Comparison of ENCODE assay signal across 27 cellular contexts in the genomic region with DNA sequence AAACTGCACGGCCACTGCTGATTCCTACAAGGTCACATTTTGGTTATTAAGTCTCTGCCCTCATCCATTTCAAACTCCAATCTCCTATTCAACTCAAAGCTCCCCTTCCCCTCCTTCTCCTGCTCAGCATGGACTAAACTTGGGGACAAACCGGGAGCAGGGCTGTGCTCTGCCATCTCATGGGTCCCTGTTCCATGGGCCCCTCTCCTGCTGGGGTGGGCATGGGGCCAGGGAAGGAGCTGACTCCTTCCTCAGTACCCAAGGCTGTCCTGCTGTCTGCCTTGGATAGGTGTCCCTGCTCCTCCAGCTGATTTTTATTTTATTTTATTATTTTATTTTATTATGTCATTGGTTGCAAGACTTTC. TPM values are rescaled to one million over a fixed set of nuclear protein-coding genes. Genes with fewer than 3 reads are reported as not detected.
DNase-seq lines count a peak whose midpoint lies in the region; ATAC-seq, FAIRE-seq and TF ChIP-seq lines count a peak whose summit lies in the region.
"Had no signal": no experiment of that assay in that cellular context is flagged by ENCODE, and none has a peak within 500 bp of the region (broad histone marks: within the 10 kb centered on the region; RNA-seq: fewer than 3 reads in every experiment).

No MANE protein-coding gene starts in this region.

- no peak for TF ChIP-seq POLR2A in right lobe of liver (IDR thresholded peaks at IDR 0.05)
- no peak for TF ChIP-seq POLR2A in HepG2 (IDR thresholded peaks at IDR 0.05; ENCODE audit: insufficient read depth in 1 of 2, low read depth in 2 of 2, low read length in 2 of 2)
- TF ChIP-seq POLR2A in breast epithelium (IDR thresholded peaks at IDR 0.05), result no peak

- 86% methylated on average over 1 of the region's 2 CpGs for whole genome bisulfite sequencing in right lobe of liver (ENCODE audit: insufficient coverage, low coverage, low lambda C conversion rate, missing lambda C conversion rate)
- WGBS in HepG2 (ENCODE audit: low lambda C conversion rate), result 0% methylated on average over 2 of the region's 2 CpGs

- TF ChIP-seq EP300 in HepG2 (IDR thresholded peaks at IDR 0.05; ENCODE audit: low read depth in 2 of 2, low read length in 2 of 2), result no peak
- no peak for TF ChIP-seq EP300 in HepG2 (CRISPR knock-in tag; IDR thresholded peaks at IDR 0.05; ENCODE audit: borderline replicate concordance)

- H3K36me3 Mint-ChIP-seq in activated T-cell treated with anti-CD3 and anti-CD28 coated beads, Interleukin-2, amount 50 U/mL, for 24 hours (ENCODE audit: low read depth), result no peaks in the 10 kb centered on the region
- H3K36me3 Mint-ChIP-seq: CD14-positive monocyte; CD8-positive, alpha-beta memory T cell had no signal

- no peaks in the 10 kb centered on the region for H3K36me3 ChIP-seq in right lobe of liver
- H3K36me3 ChIP-seq in HepG2 (replicated peaks in 1 of 2; ENCODE audit: control insufficient read depth in 1 of 2, insufficient read depth in 2 of 2, low read length in 2 of 2), result no peaks in the 10 kb centered on the region
- no peaks in the 10 kb centered on the region for H3K36me3 ChIP-seq in kidney (ENCODE audit: control insufficient read depth in 1 of 2, insufficient read depth in 2 of 2, low read length in 2 of 2)
- no peaks in the 10 kb centered on the region for H3K36me3 ChIP-seq in upper lobe of right lung
- H3K36me3 ChIP-seq in breast epithelium, result no peaks in the 10 kb centered on the region
- H3K36me3 ChIP-seq: BE2C; BLaER1 treated with 17β-estradiol and CSF1 and Interleukin-3, amounts not matched to agents 10 nM and 100 nM; HAP-1 had no signal

- H3K4me1 ChIP-seq in right lobe of liver, result no peaks in the 10 kb centered on the region
- H3K4me1 ChIP-seq in HepG2 (ENCODE audit: insufficient read depth, low read length), result no peaks in the 10 kb centered on the region
- no peaks in the 10 kb centered on the region for H3K4me1 ChIP-seq in kidney (ENCODE audit: control insufficient read depth in 1 of 2, insufficient read depth in 1 of 2, low read depth in 1 of 2, low read length in 2 of 2)
- no peaks in the 10 kb centered on the region for H3K4me1 ChIP-seq in upper lobe of right lung
- no peaks in the 10 kb centered on the region for H3K4me1 ChIP-seq in breast epithelium
- H3K4me1 ChIP-seq: BE2C, HAP-1 had no signal

- H3K4me1 Mint-ChIP-seq in activated T-cell treated with anti-CD3 and anti-CD28 coated beads, Interleukin-2, amount 50 U/mL, for 24 hours (ENCODE audit: low read depth), result no peaks in the 10 kb centered on the region
- H3K4me1 Mint-ChIP-seq: CD14-positive monocyte; CD8-positive, alpha-beta memory T cell had no signal

- BruUV-seq in HepG2 (replicated peaks; lab: Mats Ljungman, UMichigan), result no TSS peak

- intact Hi-C loops in right lobe of liver (cut with DNase I), result no loop called here
- intact Hi-C loops in HepG2 (cut with micrococcal nuclease; ENCODE audit: unreplicated experiment), result no loop called here
- intact Hi-C loops in kidney (cut with DNase I), result no loop called here
- intact Hi-C loops in upper lobe of right lung (cut with DNase I), result no loop called here
- intact Hi-C loops in breast epithelium (cut with DNase I; ENCODE audit: low total_unique reads), result no loop called here

- H3K9me3 ChIP-seq in right lobe of liver, result no peaks in the 10 kb centered on the region
- H3K9me3 ChIP-seq in HepG2 (ENCODE audit: low read length), result no peaks in the 10 kb centered on the region
- no peaks in the 10 kb centered on the region for H3K9me3 ChIP-seq in kidney (ENCODE audit: control insufficient read depth in 1 of 2, low read length in 2 of 2)
- H3K9me3 ChIP-seq in upper lobe of right lung, result no peaks in the 10 kb centered on the region
- no peaks in the 10 kb centered on the region for H3K9me3 ChIP-seq in breast epithelium
- H3K9me3 ChIP-seq: A549; BE2C; BLaER1 treated with 17β-estradiol and CSF1 and Interleukin-3, amounts not matched to agents 10 nM and 100 nM; HAP-1 had no signal

- in situ Hi-C loops in HepG2 (cut with HindIII; ENCODE audit: extremely low pct_ligation_motif_present, low pct_unique_long_range_greater_than_20kb), result no loop called here

- no peak overlapping the region for H2AFZ ChIP-seq in HepG2 (ENCODE audit: low read length)

- peaks cover 37% of the 10 kb centered on the region for H3K27me3 Mint-ChIP-seq in activated T-cell treated with anti-CD3 and anti-CD28 coated beads, Interleukin-2, amount 50 U/mL, for 24 hours

- H3K27ac ChIP-seq in right lobe of liver (no peak overlapping the region), HepG2 (ENCODE audit: extremely low read length, insufficient read depth, low read length) (no peak overlapping the region), kidney (ENCODE audit: low read depth in 2 of 2, low read length in 2 of 2) (no peak overlapping the region), upper lobe of right lung (no peak overlapping the region), breast epithelium (no peak overlapping the region)
- H3K27ac ChIP-seq: A549; BLaER1 treated with 17β-estradiol and CSF1 and Interleukin-3, amounts not matched to agents 10 nM and 100 nM had no signal

- no peaks in the 10 kb centered on the region for H4K20me1 ChIP-seq in HepG2 (ENCODE audit: insufficient read depth, low read length)
- H4K20me1 ChIP-seq: BLaER1 treated with 17β-estradiol and CSF1 and Interleukin-3, amounts not matched to agents 10 nM and 100 nM had no signal

- H3K9ac ChIP-seq in HepG2 (ENCODE audit: insufficient read depth, low read depth, low read length) (no peak overlapping the region), kidney (ENCODE audit: low read length in 2 of 2) (no peak overlapping the region)
- H3K9ac ChIP-seq: BLaER1 treated with 17β-estradiol and CSF1 and Interleukin-3, amounts not matched to agents 10 nM and 100 nM had no signal

- POLR2A ChIA-PET in HepG2 (lab: Yijun Ruan, JAX), result no interaction called here

- no peak for TF ChIP-seq RAD21 in HepG2 (CRISPR knock-in tag; IDR thresholded peaks at IDR 0.05)

- FAIRE-seq in HepG2 (lab: Jason Lieb, UNC) (no peak), kidney (lab: Jason Lieb, UNC) (no peak)
- FAIRE-seq: A549, D721Med, GM12878, GM18507, H54 had no signal

- TF ChIP-seq CTCF in right lobe of liver (IDR thresholded peaks at IDR 0.05) (no peak), HepG2 (CRISPR knock-in tag; IDR thresholded peaks at IDR 0.05) (no peak), kidney (IDR thresholded peaks at IDR 0.05; ENCODE audit: borderline replicate concordance, extremely low read depth, insufficient read depth) (no peak), upper lobe of right lung (IDR thresholded peaks at IDR 0.05) (no peak), breast epithelium (IDR thresholded peaks at IDR 0.05) (no peak)

- H3K4me3 ChIP-seq in right lobe of liver (no peak overlapping the region), HepG2 (replicated peaks in 1 of 3; ENCODE audit: insufficient read depth in 1 of 3, low read depth in 2 of 3, low read length in 3 of 3) (no peak overlapping the region), kidney (ENCODE audit: low read length in 2 of 2) (no peak overlapping the region), upper lobe of right lung (no peak overlapping the region), breast epithelium (no peak overlapping the region)
- H3K4me3 ChIP-seq: A549; BLaER1 treated with 17β-estradiol and CSF1 and Interleukin-3, amounts not matched to agents 10 nM and 100 nM; GM12878; HAP-1 had no signal

- CTCF ChIA-PET in HepG2 (lab: Yijun Ruan, JAX; ENCODE audit: low intra/inter-chr PET ratio, low total read pairs), result no interaction called here

- no peak overlapping the region for H3K4me2 ChIP-seq in HepG2 (ENCODE audit: low read depth, low read length)
- H3K4me2 ChIP-seq: A549; BLaER1 treated with 17β-estradiol and CSF1 and Interleukin-3, amounts not matched to agents 10 nM and 100 nM had no signal

- no peak overlapping the region for H3K4me3 Mint-ChIP-seq in activated T-cell treated with anti-CD3 and anti-CD28 coated beads, Interleukin-2, amount 50 U/mL, for 24 hours
- H3K4me3 Mint-ChIP-seq: CD14-positive monocyte; CD4-positive, alpha-beta T cell; CD8-positive, alpha-beta memory T cell; HFFc6 had no signal

- DNase-seq in right lobe of liver, result peak in 2 of 3 donors; percentile 5 to 7
- DNase-seq in HepG2 (ENCODE audit: low spot score), result no peak
- DNase-seq in kidney, result peak; percentile 18
- DNase-seq in upper lobe of right lung, result peak; percentile 25
- DNase-seq in breast epithelium (ENCODE audit: low spot score in 2 of 2), result no peak
- no peak for DNase-seq in activated T-cell treated with anti-CD3 and anti-CD28 coated beads, Interleukin-2, amount 50 U/mL, for 24 hours
- DNase-seq: 8988T; ACHN; AML-193; BE2C; CD4-positive, alpha-beta T cell; CD8-positive, alpha-beta memory T cell; DMS 273 treated with DMSO at 0.1 percent for 48 hours; DMS79; EL; GDM1; GOT3; HFFc6 had no signal

- H3K27me3 ChIP-seq in right lobe of liver, result no peaks in the 10 kb centered on the region
- H3K27me3 ChIP-seq in HepG2 (ENCODE audit: control insufficient read depth in 1 of 2, insufficient read depth in 2 of 2, low read length in 2 of 2), result peaks cover 0 to 7% of the 10 kb centered on the region in 2 experiments; a peak in 2 of 5 replicates
- no peaks in the 10 kb centered on the region for H3K27me3 ChIP-seq in upper lobe of right lung
- H3K27me3 ChIP-seq in breast epithelium, result no peaks in the 10 kb centered on the region
- H3K27me3 ChIP-seq: BE2C; BLaER1 treated with 17β-estradiol and CSF1 and Interleukin-3, amounts not matched to agents 10 nM and 100 nM had no signal

- no peaks in the 10 kb centered on the region for H3K9me3 Mint-ChIP-seq in activated T-cell treated with anti-CD3 and anti-CD28 coated beads, Interleukin-2, amount 50 U/mL, for 24 hours
- H3K9me3 Mint-ChIP-seq: CD14-positive monocyte; CD4-positive, alpha-beta T cell; CD8-positive, alpha-beta memory T cell; HFFc6 had no signal

- ATAC-seq in right lobe of liver (no peak), HepG2 (no peak), upper lobe of right lung (no peak), GM21723 (IDR thresholded peaks at IDR 0.05; ENCODE audit: unreplicated experiment) (no peak)
- ATAC-seq: A549 had no signal

- H3K27ac Mint-ChIP-seq in activated T-cell treated with anti-CD3 and anti-CD28 coated beads, Interleukin-2, amount 50 U/mL, for 24 hours, result no peak overlapping the region
- H3K27ac Mint-ChIP-seq: CD14-positive monocyte; CD4-positive, alpha-beta T cell; CD8-positive, alpha-beta memory T cell; HFFc6 had no signal

- H3K79me2 ChIP-seq in HepG2 (ENCODE audit: insufficient read depth, low read length), result no peaks in the 10 kb centered on the region

RNA-seq across cellular contexts. Expression of a gene that starts 27.1 kb away (rescaled TPM):
- total RNA-seq in right lobe of liver, result 1 to 10 TPM in 1 of 6 experiments, under 1 TPM in 2, not detected in 3; 0.18 to 1.1 (median 0.24) TPM
- total RNA-seq in HepG2 (2016; rRNA removed; fragmentation: Illumina TruSeq; extraction: Trizol), result 0.20 TPM in 1 of 2 replicates, not detected in the other
- not detected in 2 replicates for total RNA-seq in HepG2 (2016; cell fraction: cytosol; rRNA removed; fragmentation: Illumina TruSeq; extraction: Trizol; ENCODE audit: low read depth)
- 0.17 TPM in 1 of 2 replicates, not detected in the other for total RNA-seq in HepG2 (2016; cell fraction: insoluble cytoplasmic fraction; rRNA removed; fragmentation: Illumina TruSeq; extraction: Trizol)
- total RNA-seq in HepG2 (2016; cell fraction: membrane; rRNA removed; fragmentation: Illumina TruSeq; extraction: Trizol), result not detected in 2 replicates
- total RNA-seq in HepG2 (2016; cell fraction: nucleus; rRNA removed; fragmentation: Illumina TruSeq; extraction: Trizol), result 0.71 and 0.88 TPM in 2 replicates
- polyA plus RNA-seq in HepG2 (2011; rRNA removed), result 0.63 and 1.3 TPM in 2 replicates
- polyA plus RNA-seq in HepG2 (2011; cell fraction: cytosol; rRNA removed), result 0.03 and 0.09 TPM in 2 replicates
- polyA plus RNA-seq in HepG2 (2011; cell fraction: nucleus; rRNA removed), result 5.4 and 9.7 TPM in 2 replicates
- polyA plus RNA-seq in HepG2 (2012), result 3.1 and 5.5 TPM in 2 replicates
- not detected in 2 replicates for polyA plus RNA-seq in HepG2 (2016; cell fraction: cytosol; fragmentation: Illumina TruSeq; extraction: Trizol; ENCODE audit: low read depth)
- not detected in 2 replicates for polyA plus RNA-seq in HepG2 (2016; cell fraction: insoluble cytoplasmic fraction; fragmentation: Illumina TruSeq; extraction: Trizol; ENCODE audit: low read depth)
- polyA plus RNA-seq in HepG2 (2016; cell fraction: membrane; fragmentation: Illumina TruSeq; extraction: Trizol; ENCODE audit: low read depth), result not detected in 2 replicates
- polyA plus RNA-seq in HepG2 (2016; cell fraction: nucleus; fragmentation: Illumina TruSeq; extraction: Trizol; ENCODE audit: insufficient read depth, low read depth), result 1.6 TPM in 1 of 2 replicates, not detected in the other
- 0.28 and 1.7 TPM in 2 replicates for polyA minus RNA-seq in HepG2 (2011; rRNA and poly(A)+ RNA removed; ENCODE audit: low replicate concordance)
- not detected in 2 replicates for polyA minus RNA-seq in HepG2 (2011; cell fraction: cytosol; rRNA and poly(A)+ RNA removed)
- 7.9 and 9.4 TPM in 2 replicates for polyA minus RNA-seq in HepG2 (2011; cell fraction: nucleus; rRNA and poly(A)+ RNA removed)
- total RNA-seq in kidney, result 2.1 TPM
- polyA plus RNA-seq in kidney (ENCODE audit: insufficient read depth, low read depth, low replicate concordance), result 117 TPM
- 6.4 TPM for total RNA-seq in upper lobe of right lung
- total RNA-seq in breast epithelium, result 1 to 10 TPM in 2 of 3 donors, not detected in 1; 1.3 to 2.6 TPM
- total RNA-seq: CD4-positive, alpha-beta T cell; CD8-positive, alpha-beta memory T cell; GM12878; HFFc6 had no signal
- polyA plus RNA-seq: CD14-positive monocyte; CD8-positive, alpha-beta memory T cell had no signal

RNA-seq across cellular contexts. Expression of a gene that starts 48.8 kb away (rescaled TPM):
- 10 to 100 TPM; 12.2 to 26.7 (median 19.4) TPM for total RNA-seq in right lobe of liver
- total RNA-seq in HepG2 (2016; rRNA removed; fragmentation: Illumina TruSeq; extraction: Trizol), result 41.2 and 65.6 TPM in 2 replicates
- 11.0 and 15.5 TPM in 2 replicates for total RNA-seq in HepG2 (2016; cell fraction: cytosol; rRNA removed; fragmentation: Illumina TruSeq; extraction: Trizol; ENCODE audit: low read depth)
- total RNA-seq in HepG2 (2016; cell fraction: insoluble cytoplasmic fraction; rRNA removed; fragmentation: Illumina TruSeq; extraction: Trizol), result 41.4 and 67.3 TPM in 2 replicates
- 26.5 and 29.9 TPM in 2 replicates for total RNA-seq in HepG2 (2016; cell fraction: membrane; rRNA removed; fragmentation: Illumina TruSeq; extraction: Trizol)
- total RNA-seq in HepG2 (2016; cell fraction: nucleus; rRNA removed; fragmentation: Illumina TruSeq; extraction: Trizol), result 43.9 and 47.8 TPM in 2 replicates
- 10.8 and 16.3 TPM in 2 replicates for polyA plus RNA-seq in HepG2 (2011; rRNA removed)
- 9.4 and 9.8 TPM in 2 replicates for polyA plus RNA-seq in HepG2 (2011; cell fraction: cytosol; rRNA removed)
- 11.5 and 21.4 TPM in 2 replicates for polyA plus RNA-seq in HepG2 (2011; cell fraction: nucleus; rRNA removed)
- 18.4 and 19.1 TPM in 2 replicates for polyA plus RNA-seq in HepG2 (2012)
- polyA plus RNA-seq in HepG2 (2016; cell fraction: cytosol; fragmentation: Illumina TruSeq; extraction: Trizol; ENCODE audit: low read depth), result 11.7 and 13.7 TPM in 2 replicates
- 55.2 and 58.0 TPM in 2 replicates for polyA plus RNA-seq in HepG2 (2016; cell fraction: insoluble cytoplasmic fraction; fragmentation: Illumina TruSeq; extraction: Trizol; ENCODE audit: low read depth)
- polyA plus RNA-seq in HepG2 (2016; cell fraction: membrane; fragmentation: Illumina TruSeq; extraction: Trizol; ENCODE audit: low read depth), result 25.4 and 27.9 TPM in 2 replicates
- 64.1 and 70.5 TPM in 2 replicates for polyA plus RNA-seq in HepG2 (2016; cell fraction: nucleus; fragmentation: Illumina TruSeq; extraction: Trizol; ENCODE audit: insufficient read depth, low read depth)
- polyA minus RNA-seq in HepG2 (2011; rRNA and poly(A)+ RNA removed; ENCODE audit: low replicate concordance), result 0.16 and 19.5 TPM in 2 replicates
- polyA minus RNA-seq in HepG2 (2011; cell fraction: cytosol; rRNA and poly(A)+ RNA removed), result 6.4 and 8.8 TPM in 2 replicates
- 22.8 and 27.4 TPM in 2 replicates for polyA minus RNA-seq in HepG2 (2011; cell fraction: nucleus; rRNA and poly(A)+ RNA removed)
- 72.6 TPM for total RNA-seq in kidney
- 70.7 TPM for polyA plus RNA-seq in kidney (ENCODE audit: insufficient read depth, low read depth, low replicate concordance)
- 42.6 TPM for total RNA-seq in upper lobe of right lung
- 10 to 100 TPM in 2 of 3 donors, not detected in 1; 13.1 to 18.0 TPM for total RNA-seq in breast epithelium
- total RNA-seq: CD4-positive, alpha-beta T cell; CD8-positive, alpha-beta memory T cell; HFFc6 had no signal
- polyA plus RNA-seq: CD14-positive monocyte; CD8-positive, alpha-beta memory T cell had no signal

Comparison
In these comparisons a context has a peak if more than half of its experiments do, and no peak if none do; other contexts are left out.
1. DNase-seq: peak in right lobe of liver (2 of 3), kidney (single experiment) and upper lobe of right lung (single experiment); none in HepG2 (single experiment), breast epithelium (0 of 2) and activated T-cell treated with anti-CD3 and anti-CD28 coated beads, Interleukin-2, amount 50 U/mL, for 24 hours (single experiment).